ENCODE assay signal across 10 cellular contexts in the genomic region with DNA sequence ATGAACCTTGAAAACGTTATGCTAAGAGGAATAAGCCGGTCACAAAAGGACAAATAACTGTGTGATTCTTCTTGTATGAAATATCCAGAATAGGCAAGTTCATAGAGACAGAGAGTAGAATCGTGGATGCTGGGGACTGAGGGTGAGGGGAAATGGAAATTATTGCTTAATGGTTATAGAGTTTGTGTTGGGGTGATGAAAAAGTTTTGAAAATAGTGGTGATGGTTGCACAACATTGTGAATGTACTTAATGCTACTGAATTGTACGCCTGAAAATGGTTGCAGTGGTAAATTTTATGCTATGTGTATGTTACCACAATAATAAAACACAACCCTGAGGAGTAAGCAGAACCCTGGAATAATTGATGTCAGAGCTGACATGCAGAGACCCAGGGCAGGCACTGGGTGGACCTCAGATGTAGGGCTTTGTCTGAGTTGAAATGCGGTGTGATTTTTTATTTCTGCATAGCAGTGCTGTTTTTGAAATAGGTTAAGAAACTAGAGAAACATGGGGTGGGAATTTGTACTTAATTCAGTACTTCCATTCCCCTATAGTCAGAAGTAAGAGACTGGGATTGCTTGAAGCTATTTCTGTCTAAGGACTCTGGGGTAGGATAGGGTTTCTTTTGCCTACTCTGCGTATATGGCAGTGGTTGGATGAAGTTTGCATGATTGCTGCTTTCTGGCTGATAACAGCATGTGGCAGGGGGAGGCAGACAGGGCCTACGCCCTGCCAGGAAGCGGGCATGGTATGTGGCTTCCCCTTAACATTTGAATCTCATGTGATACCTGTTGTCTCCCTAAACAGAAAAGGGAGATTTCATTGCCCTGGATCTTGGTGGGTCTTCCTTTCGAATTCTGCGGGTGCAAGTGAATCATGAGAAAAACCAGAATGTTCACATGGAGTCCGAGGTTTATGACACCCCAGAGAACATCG. TPM values are rescaled to one million over a fixed set of nuclear protein-coding genes. Genes with fewer than 3 reads are reported as not detected.
DNase-seq lines count a peak whose midpoint lies in the region; ATAC-seq and TF ChIP-seq lines count a peak whose summit lies in the region.
"Had no signal": no experiment of that assay in that cellular context is flagged by ENCODE, and none has a peak within 500 bp of the region (broad histone marks: within the 10 kb centered on the region; RNA-seq: fewer than 3 reads in every experiment).

No MANE protein-coding gene starts in this region.

- no peak overlapping the region for H4K5ac ChIP-seq in IMR-90 (ENCODE audit: low read depth, low read length)

- no peak overlapping the region for H4K91ac ChIP-seq in IMR-90 (ENCODE audit: insufficient read depth, low read depth, low read length)

- peaks cover 35 to 67% of the 10 kb centered on the region in 2 experiments for H3K79me1 ChIP-seq in IMR-90 (ENCODE audit: low read depth in 1 of 2, low read length in 2 of 2)

- peaks cover 82% of the 10 kb centered on the region for H3K36me3 Mint-ChIP-seq in activated T-helper 17 cell treated with anti-CD3 and anti-CD28 coated beads, Interleukin-2, amount 50 U/mL, for 72 hours (ENCODE audit: low read depth)

- H3K36me3 ChIP-seq in ACC112 (ENCODE audit: insufficient read depth, low read length), result no peaks in the 10 kb centered on the region; the same call in 1 of the 2 replicates
- peaks cover 3% of the 10 kb centered on the region; the same call in 1 of the 2 replicates for H3K36me3 ChIP-seq in IMR-90 (ENCODE audit: control insufficient read depth, insufficient read depth, low read length)
- peaks cover 28% of the 10 kb centered on the region for H3K36me3 ChIP-seq in lower lobe of right lung
- no peaks in the 10 kb centered on the region for H3K36me3 ChIP-seq in hepatocyte (replicated peaks; ENCODE audit: insufficient read depth, low read depth)
- peaks cover 6% of the 10 kb centered on the region for H3K36me3 ChIP-seq in suprapubic skin

- H3K4me2 ChIP-seq in IMR-90 (ENCODE audit: low read depth, low read length) (no peak overlapping the region), hepatocyte (no peak overlapping the region)
- H3K4me2 ChIP-seq: smooth muscle cell had no signal

- H3K9me3 ChIP-seq in IMR-90 (ENCODE audit: control insufficient read depth, insufficient read depth, low read length), result no peaks in the 10 kb centered on the region
- no peaks in the 10 kb centered on the region for H3K9me3 ChIP-seq in lower lobe of right lung
- no peaks in the 10 kb centered on the region for H3K9me3 ChIP-seq in hepatocyte (ENCODE audit: low read depth)
- H3K9me3 ChIP-seq in suprapubic skin, result no peaks in the 10 kb centered on the region

- H2AK9ac ChIP-seq in IMR-90 (replicated peaks; ENCODE audit: low read depth, low read length, poor library complexity), result no peak overlapping the region

- H3K9ac ChIP-seq in IMR-90 (ENCODE audit: low read depth, low read length), result no peak overlapping the region

- in situ Hi-C loops in IMR-90 (cut with MboI; ENCODE audit: low sequenced_read_pairs), result no loop called here

- no peak overlapping the region for H3K23ac ChIP-seq in IMR-90 (ENCODE audit: low read depth, low read length)

- no peaks in the 10 kb centered on the region for H3K9me2 ChIP-seq in hepatocyte (replicated peaks; ENCODE audit: insufficient read depth)

- DNase-seq in IMR-90 (no peak), lower lobe of right lung (no peak), hepatocyte (ENCODE audit: low spot score) (no peak), DMS114 treated with DMSO at 0.1 percent for 48 hours (lab: John Stamatoyannopoulos, UW; ENCODE audit: unreplicated experiment) (no peak), suprapubic skin (ENCODE audit: low spot score in 2 of 2) (no peak)

- H3K56ac ChIP-seq in IMR-90 (ENCODE audit: extremely low read depth, insufficient read depth, low read length), result no peak overlapping the region

- peak overlapping the region; percentile 47; the same call in 1 of the 2 replicates for H3K4ac ChIP-seq in IMR-90 (ENCODE audit: low read depth, low read length)

- no peak overlapping the region for H3K18ac ChIP-seq in IMR-90 (ENCODE audit: low read depth, low read length)

- H3K27me3 Mint-ChIP-seq in activated T-helper 17 cell treated with anti-CD3 and anti-CD28 coated beads, Interleukin-2, amount 50 U/mL, for 72 hours, result no peaks in the 10 kb centered on the region

- no peak for TF ChIP-seq RAD21 in IMR-90 (IDR thresholded peaks at IDR 0.05; ENCODE audit: low read length)

- dilution Hi-C loops in IMR-90 (cut with HindIII; ENCODE audit: low sequenced_read_pairs, unreplicated experiment), result no loop called here

- H3K4me1 ChIP-seq in ACC112 (ENCODE audit: control insufficient read depth, insufficient read depth, low read length, unreplicated experiment) (peaks cover 56% of the 10 kb centered on the region), IMR-90 (ENCODE audit: control insufficient read depth, insufficient read depth, low read length) (peaks cover 23% of the 10 kb centered on the region), lower lobe of right lung (peaks cover 57% of the 10 kb centered on the region), hepatocyte (ENCODE audit: insufficient read depth) (peaks cover 24% of the 10 kb centered on the region), suprapubic skin (peaks cover 62% of the 10 kb centered on the region)

- POLR2A ChIA-PET in IMR-90 (lab: Charles Lee; ENCODE audit: unreplicated experiment), result no interaction called here

- H3K9me3 Mint-ChIP-seq in activated T-helper 17 cell treated with anti-CD3 and anti-CD28 coated beads, Interleukin-2, amount 50 U/mL, for 72 hours, result no peaks in the 10 kb centered on the region

- H3K4me3 ChIP-seq in ACC112 (ENCODE audit: low read depth, low read length) (no peak overlapping the region), IMR-90 (ENCODE audit: insufficient read depth, low read depth, low read length) (no peak overlapping the region), lower lobe of right lung (no peak overlapping the region), hepatocyte (no peak overlapping the region), suprapubic skin (no peak overlapping the region)
- H3K4me3 ChIP-seq: smooth muscle cell had no signal

- 91% methylated on average over 4 of the region's 12 CpGs; no CpG with 5 or more reads in 1 of the 2 experiments for WGBS in IMR-90 (ENCODE audit: extremely low coverage in 2 of 2, insufficient read length in 1 of 2), 2 experiments
- WGBS in hepatocyte (ENCODE audit: low lambda C conversion rate, missing lambda C conversion rate), result 94% methylated on average over 12 of the region's 12 CpGs
- WGBS in suprapubic skin, result 74% methylated on average over 12 of the region's 12 CpGs

- H2BK5ac ChIP-seq in IMR-90 (ENCODE audit: low read depth, low read length, poor library complexity, severe bottlenecking), result no peak overlapping the region

- peaks cover 35% of the 10 kb centered on the region for H3K4me1 Mint-ChIP-seq in activated T-helper 17 cell treated with anti-CD3 and anti-CD28 coated beads, Interleukin-2, amount 50 U/mL, for 72 hours

- 0 out of 2 replicates have a peak overlapping the region, but pooled peaks have one; percentile 19 for H3K14ac ChIP-seq in IMR-90 (replicated peaks; ENCODE audit: low read depth, low read length)

- no peak for TF ChIP-seq EP300 in suprapubic skin (IDR thresholded peaks at IDR 0.05)

- intact Hi-C loops in IMR-90 (cut with micrococcal nuclease) (loop anchor here (5.0 kb wide), 1 partner anchor 42 kb away; no protein-coding TSS in a partner anchor), lower lobe of right lung (cut with DNase I) (no loop called here)

- H4K20me1 ChIP-seq in IMR-90 (ENCODE audit: insufficient read depth, low read length) (peaks cover 41% of the 10 kb centered on the region), hepatocyte (ENCODE audit: insufficient read depth, poor library complexity, severe bottlenecking) (no peaks in the 10 kb centered on the region)

- no TSS peak for BruUV-seq in IMR-90 (replicated peaks; lab: Mats Ljungman, UMichigan)

- ATAC-seq in IMR-90 (ENCODE audit: low read depth) (no peak), lower lobe of right lung (peak in 1 of 2 donors; percentile 11), GM18502 (IDR thresholded peaks at IDR 0.05; ENCODE audit: poor library complexity, unreplicated experiment) (no peak)
- ATAC-seq in activated T-helper 17 cell treated with anti-CD3 and anti-CD28 coated beads, Interleukin-2, amount 50 U/mL, for 72 hours (replicated peaks), result peak; percentile 57

- peak overlapping the region; percentile 45 for H3K27ac Mint-ChIP-seq in activated T-helper 17 cell treated with anti-CD3 and anti-CD28 coated beads, Interleukin-2, amount 50 U/mL, for 72 hours

- H3K27ac ChIP-seq in ACC112 (ENCODE audit: low read depth, low read length), result peak overlapping the region; percentile 48
- no peak overlapping the region for H3K27ac ChIP-seq in IMR-90 (ENCODE audit: insufficient read depth, low read length)
- H3K27ac ChIP-seq in lower lobe of right lung, result peak overlapping the region; percentile 74
- H3K27ac ChIP-seq in hepatocyte, result no peak overlapping the region
- no peak overlapping the region for H3K27ac ChIP-seq in suprapubic skin

- H3K79me2 ChIP-seq in ACC112 (ENCODE audit: control insufficient read depth, insufficient read depth, low read length, unreplicated experiment) (peaks cover 62% of the 10 kb centered on the region), hepatocyte (no peaks in the 10 kb centered on the region)

- H2BK120ac ChIP-seq in IMR-90 (ENCODE audit: low read depth, low read length), result peak overlapping the region; percentile 19; the same call in 1 of the 2 replicates

- TF ChIP-seq POLR2A in IMR-90 (IDR thresholded peaks at IDR 0.05; ENCODE audit: low read depth, low read length) (no peak), suprapubic skin (IDR thresholded peaks at IDR 0.05) (no peak)

- no peak for TF ChIP-seq CTCF in IMR-90 (conservative IDR thresholded peaks at IDR 0.05; ENCODE audit: low read depth, low read length)
- TF ChIP-seq CTCF in lower lobe of right lung (IDR thresholded peaks at IDR 0.05), result no peak
- TF ChIP-seq CTCF in hepatocyte (IDR thresholded peaks at IDR 0.05; ENCODE audit: poor library complexity), result no peak
- no peak for TF ChIP-seq CTCF in suprapubic skin (IDR thresholded peaks at IDR 0.05)

- no peak overlapping the region for H2AFZ ChIP-seq in ACC112 (ENCODE audit: low read length, unreplicated experiment)
- no peak overlapping the region for H2AFZ ChIP-seq in IMR-90 (replicated peaks; ENCODE audit: low read length, poor library complexity)
- no peak overlapping the region for H2AFZ ChIP-seq in hepatocyte

- no peak overlapping the region; the same call in 2 of the 3 replicates for H2BK15ac ChIP-seq in IMR-90 (ENCODE audit: low read depth, low read length)

- H2BK20ac ChIP-seq in IMR-90 (ENCODE audit: low read depth, low read length), result no peak overlapping the region

- CTCF ChIA-PET in IMR-90 (lab: Yijun Ruan, JAX), result no interaction called here

- H4K8ac ChIP-seq in IMR-90 (ENCODE audit: low read depth in 2 of 2, low read length in 2 of 2), result no peak overlapping the region

- peak overlapping the region; percentile 51 for H3K4me3 Mint-ChIP-seq in activated T-helper 17 cell treated with anti-CD3 and anti-CD28 coated beads, Interleukin-2, amount 50 U/mL, for 72 hours

- peak overlapping the region; percentile 78 for H2AK5ac ChIP-seq in IMR-90 (ENCODE audit: low read depth, low read length)

- H3K9me1 ChIP-seq in IMR-90 (ENCODE audit: insufficient read depth, low read length), result peaks cover 18% of the 10 kb centered on the region

- H3K27me3 ChIP-seq in ACC112 (ENCODE audit: insufficient read depth, low read length) (no peaks in the 10 kb centered on the region), IMR-90 (ENCODE audit: control insufficient read depth, insufficient read depth, low read length) (no peaks in the 10 kb centered on the region), lower lobe of right lung (ENCODE audit: low read depth) (no peaks in the 10 kb centered on the region), hepatocyte (no peaks in the 10 kb centered on the region), suprapubic skin (no peaks in the 10 kb centered on the region)

RNA-seq across cellular contexts. Expression of a gene that starts 57.4 kb away (rescaled TPM):
- total RNA-seq in IMR-90 (2012; rRNA removed) (not detected in 2 replicates), lower lobe of right lung (1.2 TPM), hepatocyte (0.07 TPM in 1 of 2 replicates, not detected in the other), suprapubic skin (1 to 10 TPM in 1 of 4 donors, under 1 TPM in 3; 0.25 to 1.2 (median 0.63) TPM)
- polyA plus RNA-seq in IMR-90 (2012; rRNA removed) (not detected in 2 replicates), hepatocyte (0.63 TPM in 1 of 2 replicates, not detected in the other)
- polyA plus RNA-seq in IMR-90 (2012; cell fraction: cytosol; rRNA removed), result 0.03 TPM in 1 of 2 replicates, not detected in the other
- polyA plus RNA-seq in IMR-90 (2012; cell fraction: nucleus; rRNA removed; ENCODE audit: low replicate concordance), result not detected in 2 replicates
- not detected for total RNA-seq in activated T-helper 17 cell treated with anti-CD3 and anti-CD28 coated beads, Interleukin-2, amount 50 U/mL, for 72 hours
- total RNA-seq: Daoy, smooth muscle cell had no signal

Comparison
In these comparisons a context has a peak if more than half of its experiments do, and no peak if none do; other contexts are left out.
1. H3K27ac ChIP-seq: peak in ACC112 (single experiment) and lower lobe of right lung (single experiment); none in IMR-90 (single experiment), hepatocyte (single experiment) and suprapubic skin (single experiment).